ENCODE assay signal across 8 cellular contexts in the genomic region with DNA sequence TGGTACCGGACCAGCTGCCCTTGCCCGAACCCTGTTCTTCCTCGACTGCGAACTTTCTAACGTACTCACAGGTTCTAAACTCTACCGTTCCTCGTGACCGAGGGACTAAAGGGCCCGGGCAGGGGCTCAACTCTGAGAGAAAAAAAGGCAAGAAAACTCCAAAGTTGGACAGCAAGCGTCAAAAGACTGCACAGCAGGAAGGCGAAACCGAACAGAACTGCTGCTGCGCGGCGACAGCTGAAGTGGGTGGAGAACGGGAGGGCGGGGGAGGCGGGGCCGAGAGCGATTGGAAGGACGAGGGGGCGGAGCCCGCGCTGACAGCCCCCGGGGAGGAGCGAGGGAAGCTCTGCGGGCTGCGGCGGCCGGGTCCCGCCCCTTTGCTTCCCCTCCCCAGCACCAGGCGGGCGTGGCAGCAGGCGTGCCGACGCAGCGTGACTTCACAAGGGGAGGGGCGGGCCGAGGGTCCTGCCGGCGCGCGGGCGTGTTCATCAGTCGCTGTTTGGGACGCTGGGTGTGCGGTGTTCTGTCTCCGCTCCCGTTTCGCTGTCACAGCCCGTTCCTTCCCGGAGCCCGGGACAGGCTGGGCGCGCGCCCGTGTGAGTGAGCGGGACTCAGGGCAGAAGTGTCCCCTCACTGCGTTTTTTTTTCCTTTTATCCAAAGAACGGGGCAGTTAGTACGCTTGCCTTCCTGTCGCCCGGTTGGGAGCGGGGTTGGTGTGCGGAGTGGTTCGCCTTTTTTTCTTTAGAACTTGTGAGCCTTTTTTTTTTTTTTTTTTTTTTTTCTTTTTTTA. TPM values are rescaled to one million over a fixed set of nuclear protein-coding genes. Genes with fewer than 3 reads are reported as not detected.
A peak's percentile ranks its signal among the peaks of the same experiment; 100 is the strongest.
DNase-seq lines count a peak whose midpoint lies in the region; ATAC-seq and TF ChIP-seq lines count a peak whose summit lies in the region.

A gene with protein sequence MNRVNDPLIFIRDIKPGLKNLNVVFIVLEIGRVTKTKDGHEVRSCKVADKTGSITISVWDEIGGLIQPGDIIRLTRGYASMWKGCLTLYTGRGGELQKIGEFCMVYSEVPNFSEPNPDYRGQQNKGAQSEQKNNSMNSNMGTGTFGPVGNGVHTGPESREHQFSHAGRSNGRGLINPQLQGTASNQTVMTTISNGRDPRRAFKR (plus strand): TSS at position 491 of the 791 bp plus-strand sequence. CDS start 479 bp downstream, outside the sequence.

- peak; percentile 100 for TF ChIP-seq POLR2A in transverse colon (IDR thresholded peaks at IDR 0.05)

- peak within 1 kb of the TSS; percentile 68 for H3K27ac ChIP-seq in adipose tissue (ENCODE audit: low read depth, low read length)
- H3K27ac ChIP-seq in transverse colon: peak within 1 kb of the TSS; percentile 95 to 98 (median 98)

- H3K4me3 ChIP-seq in transverse colon: peak within 1 kb of the TSS; percentile 57 to 80 (median 77)

- in situ Hi-C loops in GM13977 (cut with MboI; ENCODE audit: low pct_unique_long_range_greater_than_20kb, low sequenced_read_pairs, unreplicated experiment) (no loop called here), transverse colon (cut with MboI; ENCODE audit: low pct_ligation_motif_present in 1 of 4, low pct_unique_long_range_greater_than_20kb in 1 of 4, low sequenced_read_pairs in 3 of 4) (loop anchor here in 1 of 4 donors (25.0 kb wide), 1 partner anchor 516 kb away; the partner anchor contains the start of gene STAT4)

- no peaks in the 10 kb centered on the region for H3K9me3 ChIP-seq in transverse colon

- ATAC-seq in HG02870 (IDR thresholded peaks at IDR 0.05; ENCODE audit: unreplicated experiment): peak; percentile 52

- peaks cover 4 to 43% (median 7%) of the 10 kb centered on the region in 4 donors for H3K4me1 ChIP-seq in transverse colon

- no peaks in the 10 kb centered on the region for H3K27me3 ChIP-seq in transverse colon

- TF ChIP-seq CTCF in GM13977 (IDR thresholded peaks at IDR 0.05; ENCODE audit: extremely low read depth, insufficient read depth, missing control alignments): no peak
- TF ChIP-seq CTCF in transverse colon (IDR thresholded peaks at IDR 0.05): no peak

- TF ChIP-seq EP300 in transverse colon (IDR thresholded peaks at IDR 0.05; ENCODE audit: low read depth): peak; percentile 28

- DNase-seq in GM13977 (ENCODE audit: low spot score): peak; percentile 95
- peak; percentile 85 for DNase-seq in NCI-H146 treated with DMSO at 0.1 percent for 48 hours (lab: John Stamatoyannopoulos, UW; ENCODE audit: unreplicated experiment)
- peak; percentile 98 to 100 (median 99) for DNase-seq in T-helper 1 cell
- DNase-seq in cardiac septum (ENCODE audit: low spot score): peak; percentile 100
- peak; percentile 96 for DNase-seq in pons (ENCODE audit: low spot score)
- peak; percentile 100 for DNase-seq in transverse colon

- WGBS in adipose tissue, 3 donors: 0% methylated on average over 51 to 64 of the region's 66 CpGs
- 0% methylated on average over 3 to 64 of the region's 66 CpGs for WGBS in transverse colon (ENCODE audit: low coverage in 1 of 2), 2 donors

- H3K36me3 ChIP-seq in transverse colon: peaks cover 0 to 10% (median 0%) of the 10 kb centered on the region in 4 donors

- intact Hi-C loops in cardiac septum (cut with DNase I): loop anchor here (5.0 to 10.0 kb wide), 2 partner anchors 513 to 656 kb away; no protein-coding TSS in a partner anchor
- intact Hi-C loops in transverse colon (cut with DNase I; ENCODE audit: low total_unique reads): no loop called here

RNA-seq across cellular contexts. Expression of the gene that starts here (rescaled TPM):
- polyA plus RNA-seq in adipose tissue: 10 to 100 TPM in 2 of 3 donors, 1 to 10 TPM in 1; 5.0 to 55.8 (median 29.0) TPM
- total RNA-seq in cardiac septum (6.6 TPM), transverse colon (10 to 100 TPM in 3 of 4 donors, under 1 TPM in 1; 1.00 to 55.6 (median 33.0) TPM)

Comparison
In these comparisons a context has a peak if more than half of its experiments do, and no peak if none do; other contexts are left out.
1. Peak in every context shown above with its lines: DNase-seq, ATAC-seq, H3K4me3 ChIP-seq and H3K27ac ChIP-seq.